Comparison of ENCODE assay signal across 17 cellular contexts in genomic region chr11:117882539-117882938, GRCh38. TPM values are rescaled to one million over a fixed set of nuclear protein-coding genes. Genes with fewer than 3 reads are reported as not detected.
DNase-seq lines count a peak whose midpoint lies in the region; ATAC-seq, FAIRE-seq and TF ChIP-seq lines count a peak whose summit lies in the region.
"Had no signal": no experiment of that assay in that cellular context is flagged by ENCODE, and none has a peak within 500 bp of the region (broad histone marks: within the 10 kb centered on the region; RNA-seq: fewer than 3 reads in every experiment).

No MANE protein-coding gene starts in this region.

- ATAC-seq in activated CD8-positive, alpha-beta T cell treated with anti-CD3 and anti-CD28 coated beads, Interleukin-2, amount 10 ng/mL, durations not matched to agents 7 days and 5 days: no peak
- ATAC-seq: stimulated activated naive B cell treated with anti-CD40 and anti-IgM and Interleukin-4, amounts not matched to agents 10 μg/mL and 1 μg/mL and 100 μg/mL, for 72 hours had no signal

- POLR2A ChIA-PET in activated CD8-positive, alpha-beta T cell treated with anti-CD3 and anti-CD28 coated beads, Interleukin-2, amount 10 ng/mL, durations not matched to agents 7 days and 5 days (lab: Charles Lee): no interaction called here

- peaks cover 46% of the 10 kb centered on the region for H3K27me3 Mint-ChIP-seq in activated CD8-positive, alpha-beta T cell treated with anti-CD3 and anti-CD28 coated beads, Interleukin-2, amount 10 ng/mL, durations not matched to agents 7 days and 5 days (ENCODE audit: low read depth)

- peak overlapping the region in 3 of 4 donors; percentile 14 to 68 (median 67) for H3K27ac ChIP-seq in esophagus muscularis mucosa (replicated peaks in 1 of 4)
- peak overlapping the region; percentile 95 for H3K27ac ChIP-seq in stomach smooth muscle (ENCODE audit: low read length)
- H3K27ac ChIP-seq in kidney (ENCODE audit: low read depth in 2 of 2, low read length in 2 of 2): no peak overlapping the region
- H3K27ac ChIP-seq: ascending aorta, SJSA1 had no signal

- H3K4me3 Mint-ChIP-seq in activated CD8-positive, alpha-beta T cell treated with anti-CD3 and anti-CD28 coated beads, Interleukin-2, amount 10 ng/mL, durations not matched to agents 7 days and 5 days: no peak overlapping the region
- H3K4me3 Mint-ChIP-seq: activated CD4-positive, alpha-beta memory T cell treated with anti-CD3 and anti-CD28 coated beads for 36 hours; stimulated activated naive B cell treated with anti-CD40 and anti-IgM and Interleukin-4, amounts not matched to agents 10 μg/mL and 1 μg/mL and 100 μg/mL, for 72 hours had no signal

- H3K4me3 ChIP-seq in esophagus muscularis mucosa (peak overlapping the region in 1 of 4 donors; percentile 17), stomach smooth muscle (ENCODE audit: low read length in 2 of 2) (peak overlapping the region; percentile 23 to 60), kidney (ENCODE audit: low read length in 2 of 2) (no peak overlapping the region)
- H3K4me3 ChIP-seq: ascending aorta, SJSA1 had no signal

- H3K9me3 ChIP-seq in esophagus muscularis mucosa (no peaks in the 10 kb centered on the region), stomach smooth muscle (ENCODE audit: control insufficient read depth in 2 of 2, low read length in 2 of 2) (no peaks in the 10 kb centered on the region), kidney (ENCODE audit: control insufficient read depth in 1 of 2, low read length in 2 of 2) (no peaks in the 10 kb centered on the region)
- H3K9me3 ChIP-seq: ascending aorta, Caco-2, SJSA1 had no signal

- no peak for TF ChIP-seq POLR2A in esophagus muscularis mucosa (IDR thresholded peaks at IDR 0.05; ENCODE audit: low read depth)

- H3K36me3 Mint-ChIP-seq in activated CD8-positive, alpha-beta T cell treated with anti-CD3 and anti-CD28 coated beads, Interleukin-2, amount 10 ng/mL, durations not matched to agents 7 days and 5 days (ENCODE audit: low read depth): no peaks in the 10 kb centered on the region
- H3K36me3 Mint-ChIP-seq: activated CD4-positive, alpha-beta memory T cell treated with anti-CD3 and anti-CD28 coated beads for 36 hours; stimulated activated naive B cell treated with anti-CD40 and anti-IgM and Interleukin-4, amounts not matched to agents 10 μg/mL and 1 μg/mL and 100 μg/mL, for 72 hours had no signal

- FAIRE-seq in kidney (lab: Jason Lieb, UNC): no peak

- H3K9me3 Mint-ChIP-seq in activated CD8-positive, alpha-beta T cell treated with anti-CD3 and anti-CD28 coated beads, Interleukin-2, amount 10 ng/mL, durations not matched to agents 7 days and 5 days (ENCODE audit: insufficient read depth): no peaks in the 10 kb centered on the region
- H3K9me3 Mint-ChIP-seq: activated CD4-positive, alpha-beta memory T cell treated with anti-CD3 and anti-CD28 coated beads for 36 hours; stimulated activated naive B cell treated with anti-CD40 and anti-IgM and Interleukin-4, amounts not matched to agents 10 μg/mL and 1 μg/mL and 100 μg/mL, for 72 hours had no signal

- H3K9ac ChIP-seq in stomach smooth muscle (ENCODE audit: low read length in 2 of 2) (peak overlapping the region in 1 of 2 donors; percentile 13), kidney (ENCODE audit: low read length in 2 of 2) (no peak overlapping the region)

- peak; percentile 14 for DNase-seq in NCI-H510A treated with DMSO at 0.1 percent for 48 hours (lab: John Stamatoyannopoulos, UW)
- DNase-seq in NCI-H510A (lab: John Stamatoyannopoulos, UW): no peak
- DNase-seq in NCI-H345 treated with DMSO at 0.1 percent for 48 hours (lab: John Stamatoyannopoulos, UW; ENCODE audit: unreplicated experiment): peak; percentile 46
- DNase-seq in esophagus muscularis mucosa (ENCODE audit: extremely low spot score): no peak
- no peak for DNase-seq in activated CD8-positive, alpha-beta T cell treated with anti-CD3 and anti-CD28 coated beads, Interleukin-2, amount 10 ng/mL, durations not matched to agents 7 days and 5 days
- DNase-seq in activated gamma-delta T cell (lab: John Stamatoyannopoulos, UW): no peak
- no peak for DNase-seq in kidney
- DNase-seq: activated CD4-positive, alpha-beta memory T cell treated with anti-CD3 and anti-CD28 coated beads for 36 hours; activated effector memory CD4-positive, alpha-beta T cell treated with anti-CD3 and anti-CD28 coated beads, Interleukin-2, amount 50 U/mL, for 16 hours; occipital lobe; stimulated activated naive B cell treated with anti-CD40 and anti-IgM and Interleukin-4, amounts not matched to agents 10 μg/mL and 1 μg/mL and 100 μg/mL, for 72 hours had no signal

- H3K36me3 ChIP-seq in esophagus muscularis mucosa (no peaks in the 10 kb centered on the region), stomach smooth muscle (ENCODE audit: control insufficient read depth in 2 of 2, insufficient read depth in 2 of 2, low read length in 2 of 2) (no peaks in the 10 kb centered on the region), kidney (ENCODE audit: control insufficient read depth in 1 of 2, insufficient read depth in 2 of 2, low read length in 2 of 2) (no peaks in the 10 kb centered on the region)
- H3K36me3 ChIP-seq: ascending aorta, SJSA1 had no signal

- H3K4me1 Mint-ChIP-seq in activated CD8-positive, alpha-beta T cell treated with anti-CD3 and anti-CD28 coated beads, Interleukin-2, amount 10 ng/mL, durations not matched to agents 7 days and 5 days (ENCODE audit: low read depth): no peaks in the 10 kb centered on the region
- H3K4me1 Mint-ChIP-seq: stimulated activated naive B cell treated with anti-CD40 and anti-IgM and Interleukin-4, amounts not matched to agents 10 μg/mL and 1 μg/mL and 100 μg/mL, for 72 hours had no signal

- H3K27me3 ChIP-seq in esophagus muscularis mucosa: peaks cover 0 to 6% (median 0%) of the 10 kb centered on the region in 4 donors
- no peaks in the 10 kb centered on the region for H3K27me3 ChIP-seq in stomach smooth muscle (ENCODE audit: control insufficient read depth in 1 of 2, insufficient read depth in 2 of 2, low read length in 2 of 2)
- H3K27me3 ChIP-seq: ascending aorta, SJSA1 had no signal

- intact Hi-C loops in esophagus muscularis mucosa (cut with DNase I) (no loop called here), kidney (cut with DNase I) (no loop called here)

- peaks cover 23 to 59% (median 38%) of the 10 kb centered on the region in 4 donors for H3K4me1 ChIP-seq in esophagus muscularis mucosa
- H3K4me1 ChIP-seq in stomach smooth muscle (ENCODE audit: control insufficient read depth, insufficient read depth, low read length): peaks cover 64% of the 10 kb centered on the region
- H3K4me1 ChIP-seq in kidney (ENCODE audit: control insufficient read depth in 1 of 2, insufficient read depth in 1 of 2, low read depth in 1 of 2, low read length in 2 of 2): peaks cover 0 to 3% of the 10 kb centered on the region in 2 donors
- H3K4me1 ChIP-seq: ascending aorta, SJSA1 had no signal

- WGBS in esophagus muscularis mucosa: 24% methylated on average over 6 of the region's 6 CpGs

- CTCF ChIA-PET in activated CD8-positive, alpha-beta T cell treated with anti-CD3 and anti-CD28 coated beads, Interleukin-2, amount 10 ng/mL, durations not matched to agents 7 days and 5 days (lab: Charles Lee): interaction anchor here (1.4 kb wide), 1 partner anchor 65 kb away, joined by 3 read pairs; no protein-coding TSS in a partner anchor

- no peak for TF ChIP-seq EP300 in esophagus muscularis mucosa (IDR thresholded peaks at IDR 0.05)

- TF ChIP-seq CTCF in esophagus muscularis mucosa (IDR thresholded peaks at IDR 0.05): no peak
- no peak for TF ChIP-seq CTCF in kidney (IDR thresholded peaks at IDR 0.05; ENCODE audit: borderline replicate concordance, extremely low read depth, insufficient read depth)

- H3K27ac Mint-ChIP-seq in activated CD8-positive, alpha-beta T cell treated with anti-CD3 and anti-CD28 coated beads, Interleukin-2, amount 10 ng/mL, durations not matched to agents 7 days and 5 days: no peak overlapping the region
- H3K27ac Mint-ChIP-seq: activated CD4-positive, alpha-beta memory T cell treated with anti-CD3 and anti-CD28 coated beads for 36 hours; stimulated activated naive B cell treated with anti-CD40 and anti-IgM and Interleukin-4, amounts not matched to agents 10 μg/mL and 1 μg/mL and 100 μg/mL, for 72 hours had no signal

RNA-seq across cellular contexts. Expression of gene FXYD6, which starts 6.1 kb away (rescaled TPM):
- 100 to 1,000 TPM in 2 of 4 donors, 10 to 100 TPM in 2; 78.9 to 105 (median 91.5) TPM for total RNA-seq in esophagus muscularis mucosa
- under 1 TPM in 1 of 2 experiments, not detected in 1; 0.24 TPM for total RNA-seq in activated CD8-positive, alpha-beta T cell treated with anti-CD3 and anti-CD28 coated beads, Interleukin-2, amount 10 ng/mL, durations not matched to agents 7 days and 5 days
- total RNA-seq in kidney: 62.7 TPM
- 57.8 TPM for polyA plus RNA-seq in kidney (ENCODE audit: insufficient read depth, low read depth, low replicate concordance)

RNA-seq across cellular contexts. Expression of gene TMPRSS13, which starts 46.7 kb away (rescaled TPM):
- total RNA-seq in esophagus muscularis mucosa: not detected
- 1 to 10 TPM; 1.8 to 2.5 TPM for total RNA-seq in activated CD8-positive, alpha-beta T cell treated with anti-CD3 and anti-CD28 coated beads, Interleukin-2, amount 10 ng/mL, durations not matched to agents 7 days and 5 days
- 1.9 TPM for total RNA-seq in kidney
- 1.2 TPM for polyA plus RNA-seq in kidney (ENCODE audit: insufficient read depth, low read depth, low replicate concordance)
- total RNA-seq: ascending aorta, lung microvascular endothelial cell, SJSA1, skeletal muscle tissue had no signal

RNA-seq across cellular contexts. Expression of gene FXYD2, which starts 58.0 kb away (rescaled TPM):
- total RNA-seq in esophagus muscularis mucosa (1 to 10 TPM in 3 of 4 donors, under 1 TPM in 1; 0.52 to 5.8 (median 3.7) TPM), kidney (2,527 TPM)
- 10 to 100 TPM; 22.5 to 24.3 TPM for total RNA-seq in activated CD8-positive, alpha-beta T cell treated with anti-CD3 and anti-CD28 coated beads, Interleukin-2, amount 10 ng/mL, durations not matched to agents 7 days and 5 days
- 9,664 TPM for polyA plus RNA-seq in kidney (ENCODE audit: insufficient read depth, low read depth, low replicate concordance)
- total RNA-seq: activated CD4-positive, alpha-beta memory T cell treated with anti-CD3 and anti-CD28 coated beads for 36 hours; ascending aorta; SJSA1 had no signal

Comparison
In these comparisons a context has a peak if more than half of its experiments do, and no peak if none do; other contexts are left out.
1. DNase-seq: peak in NCI-H510A treated with DMSO at 0.1 percent for 48 hours (single experiment) and NCI-H345 treated with DMSO at 0.1 percent for 48 hours (single experiment); none in NCI-H510A (single experiment), esophagus muscularis mucosa (single experiment), activated CD8-positive, alpha-beta T cell treated with anti-CD3 and anti-CD28 coated beads, Interleukin-2, amount 10 ng/mL, durations not matched to agents 7 days and 5 days (single experiment), activated gamma-delta T cell (single experiment) and kidney (single experiment).
2. H3K27ac ChIP-seq: peak in esophagus muscularis mucosa (3 of 4) and stomach smooth muscle (single experiment); none in kidney (0 of 2).
3. H3K4me3 ChIP-seq: peak in stomach smooth muscle (2 of 2); none in kidney (0 of 2).
4. RNA of gene FXYD6, which starts 6.1 kb away (total RNA-seq): 78.9 to 105 TPM in esophagus muscularis mucosa and 62.7 TPM in kidney (single experiment); 0.24 TPM in activated CD8-positive, alpha-beta T cell treated with anti-CD3 and anti-CD28 coated beads, Interleukin-2, amount 10 ng/mL, durations not matched to agents 7 days and 5 days; every median in the first group is over 10 times any median in the second.
5. RNA of gene FXYD2, which starts 58.0 kb away (total RNA-seq): 2,527 TPM in kidney (single experiment); 22.5 to 24.3 TPM in activated CD8-positive, alpha-beta T cell treated with anti-CD3 and anti-CD28 coated beads, Interleukin-2, amount 10 ng/mL, durations not matched to agents 7 days and 5 days and 0.52 to 5.8 TPM in esophagus muscularis mucosa; every median in the first group is over 10 times any median in the second.